ENCODE assay signal across 16 cellular contexts in the genomic region with DNA sequence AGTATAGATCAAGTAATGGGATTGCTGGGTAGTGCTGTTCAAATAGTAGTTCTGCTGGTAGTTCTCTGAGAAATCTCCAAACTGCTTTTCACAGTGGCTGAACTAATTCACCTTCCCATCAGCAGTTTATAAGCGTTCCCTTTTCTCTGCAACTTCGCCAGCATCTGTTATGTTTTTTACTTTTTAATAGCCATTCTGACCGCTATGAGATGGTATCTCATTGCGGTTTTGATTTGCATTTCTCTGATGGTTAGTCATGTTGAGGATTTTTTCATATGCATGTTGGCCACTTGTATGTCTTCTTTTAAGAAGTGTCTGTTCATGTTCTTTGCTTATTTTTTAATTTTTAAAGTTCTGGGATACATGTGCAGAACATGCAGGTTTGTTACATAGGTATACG.
"Had no signal": no experiment of that assay in that cellular context is flagged by ENCODE, and none has a peak within 500 bp of the region (broad histone marks: within the 10 kb centered on the region; RNA-seq: fewer than 3 reads in every experiment).

No MANE protein-coding gene starts in this region.

- ATAC-seq: heart left ventricle; left lobe of liver; sciatic nerve; stimulated activated effector memory CD8-positive, alpha-beta T cell treated with anti-CD3 and anti-CD28 coated beads, Interleukin-12 subunit alpha, Interleukin-12 subunit beta, amount 100 ng/mL, for 72 hours; upper lobe of right lung had no signal

- DNase-seq: activated CD4-positive, alpha-beta T cell treated with anti-CD3 and anti-CD28 coated beads, Interleukin-2, amount 50 U/mL, for 1 hour; activated CD4-positive, CD25-positive, alpha-beta regulatory T cell treated with anti-CD3 and anti-CD28 coated beads, Interleukin-2, amount 50 U/mL, for 72 hours; activated CD8-positive, alpha-beta memory T cell treated with anti-CD3 and anti-CD28 coated beads for 24 hours; activated CD8-positive, alpha-beta memory T cell treated with anti-CD3 and anti-CD28 coated beads, Interleukin-2, amount 50 U/mL, for 48 hours; activated effector memory CD4-positive, alpha-beta T cell treated with Interleukin-2 at 50 U/mL for 16 hours; activated naive CD4-positive, alpha-beta T cell treated with anti-CD3 and anti-CD28 coated beads, Interleukin-2, amount 50 U/mL, for 16 hours; activated T-cell treated with anti-CD3 and anti-CD28 coated beads, Interleukin-2, amount 50 U/mL, for 48 hours; heart left ventricle; kidney; midbrain; stimulated activated CD4-positive, alpha-beta T cell treated with anti-CD3 and anti-CD28 coated beads, Interleukin-4, amount 100 ng/mL, for 24 hours; upper lobe of right lung had no signal

- H3K27ac Mint-ChIP-seq: stimulated activated effector memory CD8-positive, alpha-beta T cell treated with anti-CD3 and anti-CD28 coated beads, Interleukin-12 subunit alpha, Interleukin-12 subunit beta, amount 100 ng/mL, for 72 hours had no signal

- H3K4me1 Mint-ChIP-seq: stimulated activated effector memory CD8-positive, alpha-beta T cell treated with anti-CD3 and anti-CD28 coated beads, Interleukin-12 subunit alpha, Interleukin-12 subunit beta, amount 100 ng/mL, for 72 hours had no signal

- H3K36me3 Mint-ChIP-seq: stimulated activated effector memory CD8-positive, alpha-beta T cell treated with anti-CD3 and anti-CD28 coated beads, Interleukin-12 subunit alpha, Interleukin-12 subunit beta, amount 100 ng/mL, for 72 hours had no signal

- H3K4me3 Mint-ChIP-seq: nephron; stimulated activated effector memory CD8-positive, alpha-beta T cell treated with anti-CD3 and anti-CD28 coated beads, Interleukin-12 subunit alpha, Interleukin-12 subunit beta, amount 100 ng/mL, for 72 hours had no signal

- H3K9me3 Mint-ChIP-seq: stimulated activated effector memory CD8-positive, alpha-beta T cell treated with anti-CD3 and anti-CD28 coated beads, Interleukin-12 subunit alpha, Interleukin-12 subunit beta, amount 100 ng/mL, for 72 hours had no signal
